Comparison of ENCODE assay signal across 8 cellular contexts in the genomic region with DNA sequence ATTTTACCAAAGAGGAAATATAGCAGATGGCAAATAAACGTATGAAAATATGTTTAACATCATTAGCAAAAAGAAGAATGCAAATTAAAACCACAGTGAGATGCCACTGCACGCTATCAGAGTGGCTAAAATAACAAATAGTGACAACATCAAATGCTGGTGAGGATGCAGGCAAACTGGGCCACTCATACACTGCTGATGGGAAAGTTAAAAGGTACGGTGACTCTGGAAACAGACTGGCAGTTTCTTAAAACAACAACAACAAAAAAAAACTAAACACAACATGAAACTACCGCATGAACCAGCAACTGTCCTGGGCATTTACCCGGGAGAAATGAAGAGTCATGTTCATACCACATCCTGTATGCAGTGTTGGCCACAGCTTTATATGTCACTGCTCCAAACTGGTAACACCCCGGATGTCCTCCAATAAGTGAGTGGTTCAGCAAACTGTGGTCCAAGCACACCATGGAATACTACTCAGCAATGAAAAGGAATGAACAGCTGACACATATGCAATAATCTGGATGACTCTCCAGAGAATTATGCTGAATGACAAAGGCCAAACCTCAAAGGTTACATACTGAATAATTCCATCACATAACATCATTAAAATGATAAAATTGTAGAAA. TPM values are rescaled to one million over a fixed set of nuclear protein-coding genes. Genes with fewer than 3 reads are reported as not detected.
DNase-seq lines count a peak whose midpoint lies in the region; ATAC-seq, FAIRE-seq and TF ChIP-seq lines count a peak whose summit lies in the region.

No MANE protein-coding gene starts in this region.

- peak; percentile 93 for FAIRE-seq in GM12891 (lab: Jason Lieb, UNC)

- POLR2A ChIA-PET in OCI-LY7 (lab: Charles Lee), result interaction anchor here (0.7 kb wide), 1 partner anchor 169 kb away, joined by 3 read pairs; no protein-coding TSS in a partner anchor

- TF ChIP-seq CTCF in OCI-LY7 (conservative IDR thresholded peaks at IDR 0.05; ENCODE audit: low read length), result no peak

- H3K4me3 ChIP-seq in OCI-LY7 (ENCODE audit: low read depth, low read length, poor library complexity, severe bottlenecking), result peak overlapping the region; percentile 20

- no peaks in the 10 kb centered on the region for H4K20me1 ChIP-seq in OCI-LY7 (ENCODE audit: insufficient read depth, low read length)

- BruUV-seq in OCI-LY7 (replicated peaks; lab: Mats Ljungman, UMichigan), result no TSS peak

- peak; percentile 32 for ATAC-seq in GM21529 (IDR thresholded peaks at IDR 0.05; ENCODE audit: unreplicated experiment)

- H3K36me3 ChIP-seq in OCI-LY7 (ENCODE audit: insufficient read depth, low read length), result peaks cover 26% of the 10 kb centered on the region; the same call in 1 of the 2 replicates

- no peak for DNase-seq in GM12891 (ENCODE audit: insufficient read length, low spot score)
- peak; percentile 71 for DNase-seq in OCI-LY7 (ENCODE audit: low spot score)
- DNase-seq in hepatic stellate cell (ENCODE audit: low spot score), result peak; percentile 29
- DNase-seq in OCI-M2 (lab: John Stamatoyannopoulos, UW; ENCODE audit: unreplicated experiment), result no peak
- DNase-seq in cortex of kidney (lab: John Stamatoyannopoulos, UW), result no peak
- DNase-seq in effector CD4-positive, alpha-beta T cell, result no peak
- no peak for DNase-seq in NCI-H748 treated with DMSO at 0.1 percent for 48 hours (lab: John Stamatoyannopoulos, UW)

- peaks cover 88% of the 10 kb centered on the region for H3K79me2 ChIP-seq in OCI-LY7 (ENCODE audit: insufficient read depth, low read depth, low read length)

- peak overlapping the region; percentile 48 for H3K4me2 ChIP-seq in OCI-LY7 (ENCODE audit: low read length)

- peaks cover 84% of the 10 kb centered on the region for H3K4me1 ChIP-seq in OCI-LY7 (ENCODE audit: insufficient read depth, low read length, poor library complexity, severe bottlenecking)

- peak overlapping the region; percentile 96 for H3K27ac ChIP-seq in OCI-LY7 (ENCODE audit: low read depth, low read length, poor library complexity, severe bottlenecking)

- CTCF ChIA-PET in OCI-LY7 (lab: Charles Lee; ENCODE audit: unreplicated experiment), result no interaction called here

- H3K9me2 ChIP-seq in OCI-LY7 (ENCODE audit: insufficient read depth, low read length), result no peaks in the 10 kb centered on the region

- TF ChIP-seq POLR2A in GM12891 (IDR thresholded peaks at IDR 0.05; ENCODE audit: low read depth, low read length), result no peak

- H3K9me3 ChIP-seq in OCI-LY7 (ENCODE audit: low read length), result peaks cover 11% of the 10 kb centered on the region; the same call in 1 of the 2 replicates

- no peak overlapping the region for H2AFZ ChIP-seq in OCI-LY7 (ENCODE audit: low read length)

- intact Hi-C loops in OCI-LY7 (cut with micrococcal nuclease; ENCODE audit: unreplicated experiment), result loop anchor here (5.0 to 10.0 kb wide), 3 partner anchors 302 to 625 kb away; a partner anchor contains a TSS

TF ChIP-seq in GM12891, 5 proteins besides CTCF, POLR2A, EP300 and RAD21:
- no peak for TF ChIP-seq SPI1 (IDR thresholded peaks at IDR 0.05; ENCODE audit: low read depth, low read length)
- TF ChIP-seq TAF1 (IDR thresholded peaks at IDR 0.05; ENCODE audit: low read depth, low read length), result no peak
- peak; percentile 96 for TF ChIP-seq POU2F2 (IDR thresholded peaks at IDR 0.05; ENCODE audit: low read depth, low read length)
- 0 out of 2 replicates have a peak, but pooled peaks have one; percentile 25 for TF ChIP-seq POLR2AphosphoS5 (IDR thresholded peaks at IDR 0.05; ENCODE audit: low read depth, low read length)
- no peak for TF ChIP-seq PAX5 (IDR thresholded peaks at IDR 0.05; ENCODE audit: insufficient read depth, low read length, severe bottlenecking)

RNA-seq across cellular contexts. Expression of a gene that starts 22.3 kb away (rescaled TPM):
- polyA plus RNA-seq in GM12891 (2012; ENCODE audit: low read depth, missing spikeins), result 29.1 TPM
- 22.4 and 28.1 TPM in 2 replicates for total RNA-seq in OCI-LY7 (2014; rRNA removed; shearing (Covaris generic))
- total RNA-seq in OCI-LY7 (2022), result 67.0 and 67.1 TPM in 2 replicates

RNA-seq across cellular contexts. Expression of a gene that starts 46.5 kb away (rescaled TPM):
- 0.33 TPM for polyA plus RNA-seq in GM12891 (2012; ENCODE audit: low read depth, missing spikeins)
- not detected in 2 replicates for total RNA-seq in OCI-LY7 (2014; rRNA removed; shearing (Covaris generic))
- not detected in 2 replicates for total RNA-seq in OCI-LY7 (2022)

RNA-seq across cellular contexts. Expression of a gene that starts 46.7 kb away (rescaled TPM):
- polyA plus RNA-seq in GM12891 (2012; ENCODE audit: low read depth, missing spikeins), result 3.9 TPM
- total RNA-seq in OCI-LY7 (2014; rRNA removed; shearing (Covaris generic)), result 5.2 and 6.8 TPM in 2 replicates
- 7.6 and 8.4 TPM in 2 replicates for total RNA-seq in OCI-LY7 (2022)

Comparison
In these comparisons a context has a peak if more than half of its experiments do, and no peak if none do; other contexts are left out.
1. DNase-seq: peak in OCI-LY7 (single experiment) and hepatic stellate cell (single experiment); none in GM12891 (single experiment), OCI-M2 (single experiment), cortex of kidney (single experiment), effector CD4-positive, alpha-beta T cell (single experiment) and NCI-H748 treated with DMSO at 0.1 percent for 48 hours (single experiment).